ENCODE assay signal across 8 cellular contexts in genomic region chr14:89954045-89955021, GRCh38. TPM values are rescaled to one million over a fixed set of nuclear protein-coding genes. Genes with fewer than 3 reads are reported as not detected.
DNase-seq lines count a peak whose midpoint lies in the region; ATAC-seq and TF ChIP-seq lines count a peak whose summit lies in the region.

TSS of gene EFCAB11 (minus strand) at chr14:89954730. CDS start at chr14:89954660, 70 bp downstream.

- ATAC-seq in GM18498 (IDR thresholded peaks at IDR 0.05; ENCODE audit: unreplicated experiment) (peak; percentile 81), HG02938 (IDR thresholded peaks at IDR 0.05; ENCODE audit: unreplicated experiment) (peak; percentile 79), psoas muscle (peak; percentile 89 to 94 (median 94))

- intact Hi-C loops in psoas muscle (cut with DNase I), result loop anchor here in 1 of 2 donors (10.0 kb wide), 1 partner anchor 1400 kb away; the partner anchor contains the start of gene PTPN21
- intact Hi-C loops in uterus (cut with DNase I; ENCODE audit: low total_unique reads), result no loop called here

- DNase-seq in NCI-H1694 treated with DMSO at 0.1 percent for 48 hours (lab: John Stamatoyannopoulos, UW) (peak; percentile 100), T-helper 2 cell (peak; percentile 81 to 100 (median 93)), anterior cingulate cortex (lab: John Stamatoyannopoulos, UW) (peak; percentile 81 to 99 (median 96)), right atrium auricular region (ENCODE audit: low spot score) (peak; percentile 97), psoas muscle (peak; percentile 96 to 98), uterus (peak; percentile 97)

- H3K36me3 ChIP-seq in right atrium auricular region (no peaks in the 10 kb centered on the region), psoas muscle (ENCODE audit: insufficient read depth in 1 of 2, low read depth in 1 of 2) (peaks cover 0 to 21% of the 10 kb centered on the region in 2 donors), uterus (no peaks in the 10 kb centered on the region)

- H3K9me3 ChIP-seq in right atrium auricular region (no peaks in the 10 kb centered on the region), psoas muscle (no peaks in the 10 kb centered on the region), uterus (no peaks in the 10 kb centered on the region)

- no peaks in the 10 kb centered on the region for H3K27me3 ChIP-seq in right atrium auricular region
- no peaks in the 10 kb centered on the region for H3K27me3 ChIP-seq in psoas muscle (ENCODE audit: insufficient read depth in 3 of 3, low read length in 2 of 3)
- no peaks in the 10 kb centered on the region for H3K27me3 ChIP-seq in uterus

- TF ChIP-seq CTCF in right atrium auricular region (IDR thresholded peaks at IDR 0.05) (no peak), psoas muscle (IDR thresholded peaks at IDR 0.05) (no peak), uterus (IDR thresholded peaks at IDR 0.05) (peak in 2 of 4 experiments; percentile 9 to 12)

- 2 to 3% (median 3%) methylated on average over 38 to 44 of the region's 44 CpGs for WGBS in psoas muscle, 3 donors

- H3K4me3 ChIP-seq in right atrium auricular region, result peak within 1 kb of the TSS; percentile 81 to 97
- H3K4me3 ChIP-seq in psoas muscle, result peak within 1 kb of the TSS; percentile 91
- H3K4me3 ChIP-seq in uterus, result peak within 1 kb of the TSS; percentile 58 to 67

- no peak for TF ChIP-seq POLR2A in uterus (IDR thresholded peaks at IDR 0.05)

- peaks cover 0 to 27% of the 10 kb centered on the region in 2 donors for H3K4me1 ChIP-seq in right atrium auricular region
- peaks cover 20% of the 10 kb centered on the region for H3K4me1 ChIP-seq in psoas muscle
- peaks cover 0 to 9% of the 10 kb centered on the region in 2 donors for H3K4me1 ChIP-seq in uterus

- H3K27ac ChIP-seq in right atrium auricular region (peak within 1 kb of the TSS; percentile 86 to 93), psoas muscle (peak within 1 kb of the TSS; percentile 95), uterus (peak within 1 kb of the TSS; percentile 82 to 90)

RNA-seq across cellular contexts. Expression of gene EFCAB11, which starts in this region (rescaled TPM):
- total RNA-seq in right atrium auricular region, result 1 to 10 TPM; 2.0 to 2.2 TPM
- 1 to 10 TPM in 3 of 4 donors, under 1 TPM in 1; 0.59 to 4.2 (median 1.5) TPM for total RNA-seq in psoas muscle
- 1 to 10 TPM; 2.4 to 5.3 (median 2.5) TPM for polyA plus RNA-seq in psoas muscle
- 10 to 100 TPM in 1 of 4 donors, 1 to 10 TPM in 2, not detected in 1; 4.1 to 21.0 (median 5.6) TPM for total RNA-seq in uterus

Comparison
In these comparisons a context has a peak if more than half of its experiments do, and no peak if none do; other contexts are left out.
1. Peak in every context shown above with its lines: DNase-seq, ATAC-seq, H3K4me3 ChIP-seq and H3K27ac ChIP-seq.